Comparison of ENCODE assay signal across 30 cellular contexts in genomic region chr3:103083848-103084631, GRCh38.
DNase-seq lines count a peak whose midpoint lies in the region; ATAC-seq, FAIRE-seq and TF ChIP-seq lines count a peak whose summit lies in the region.
"Had no signal": no experiment of that assay in that cellular context is flagged by ENCODE, and none has a peak within 500 bp of the region (broad histone marks: within the 10 kb centered on the region; RNA-seq: fewer than 3 reads in every experiment).

No MANE protein-coding gene starts in this region.

- DNase-seq in NCI-H69 (lab: John Stamatoyannopoulos, UW): peak; percentile 35
- DNase-seq in kidney tubule cell (ENCODE audit: low spot score): peak; percentile 8
- DNase-seq in MCF 10A (ENCODE audit: unreplicated experiment): no peak
- DNase-seq in amygdala (lab: John Stamatoyannopoulos, UW): no peak
- DNase-seq in urothelium cell line (ENCODE audit: low spot score): no peak
- DNase-seq: activated CD4-positive, alpha-beta T cell treated with anti-CD3 and anti-CD28 coated beads, Interleukin-2, amount 10 ng/mL, durations not matched to agents 7 days and 5 days; activated naive CD4-positive, alpha-beta T cell treated with anti-CD3 and anti-CD28 coated beads for 36 hours; CD8-positive, alpha-beta T cell; DMS 273 treated with DMSO at 0.1 percent for 48 hours; Karpas-422; midbrain; naive thymus-derived CD4-positive, alpha-beta T cell; NCI-H1048; NCI-H2171; NCI-H510A; small intestine; stimulated activated CD4-positive, alpha-beta T cell treated with anti-CD3 and anti-CD28 coated beads, Interleukin-1b, Interleukin-23, amount 100 ng/mL, for 48 hours; stimulated activated CD8-positive, alpha-beta memory T cell treated with anti-CD3 and anti-CD28 coated beads, Interleukin-4, amount 100 ng/mL, for 48 hours; stomach; thyroid gland had no signal

- H3K4me3 Mint-ChIP-seq in MCF 10A (ENCODE audit: unreplicated experiment): no peak overlapping the region
- H3K4me3 Mint-ChIP-seq: activated CD4-positive, alpha-beta T cell treated with anti-CD3 and anti-CD28 coated beads, Interleukin-2, amount 10 ng/mL, durations not matched to agents 7 days and 5 days; activated naive CD4-positive, alpha-beta T cell treated with anti-CD3 and anti-CD28 coated beads for 36 hours; B cell; CD8-positive, alpha-beta T cell; naive thymus-derived CD4-positive, alpha-beta T cell; WTC11 had no signal

- no peak for FAIRE-seq in urothelium cell line (lab: Jason Lieb, UNC)
- FAIRE-seq: bronchial epithelial cell, G401.6, H1, HepG2, keratinocyte, small intestine had no signal

- no peak for TF ChIP-seq POLR2A in GM18505 (IDR thresholded peaks at IDR 0.05; ENCODE audit: borderline replicate concordance, extremely low read depth, insufficient read depth, insufficient read length)

- no TSS peak for BruUV-seq in MCF 10A (replicated peaks; lab: Mats Ljungman, UMichigan)

- no peak for TF ChIP-seq CTCF in MCF 10A (IDR thresholded peaks at IDR 0.05; ENCODE audit: unreplicated experiment)

- POLR2A ChIA-PET in MCF 10A (lab: Yijun Ruan, JAX): no interaction called here

- no peak overlapping the region for H3K27ac Mint-ChIP-seq in MCF 10A (ENCODE audit: low read depth, unreplicated experiment)
- H3K27ac Mint-ChIP-seq: activated CD4-positive, alpha-beta T cell treated with anti-CD3 and anti-CD28 coated beads, Interleukin-2, amount 10 ng/mL, durations not matched to agents 7 days and 5 days; activated naive CD4-positive, alpha-beta T cell treated with anti-CD3 and anti-CD28 coated beads for 36 hours; B cell; CD8-positive, alpha-beta T cell; naive thymus-derived CD4-positive, alpha-beta T cell; WTC11 had no signal

- H3K36me3 Mint-ChIP-seq in MCF 10A (ENCODE audit: insufficient read depth, unreplicated experiment): no peaks in the 10 kb centered on the region
- H3K36me3 Mint-ChIP-seq: CD8-positive, alpha-beta T cell; naive thymus-derived CD4-positive, alpha-beta T cell; WTC11 had no signal

- intact Hi-C loops in MCF 10A (cut with micrococcal nuclease): no loop called here

- H3K4me1 Mint-ChIP-seq in MCF 10A (ENCODE audit: insufficient read depth, unreplicated experiment): no peaks in the 10 kb centered on the region
- H3K4me1 Mint-ChIP-seq: activated CD4-positive, alpha-beta T cell treated with anti-CD3 and anti-CD28 coated beads, Interleukin-2, amount 10 ng/mL, durations not matched to agents 7 days and 5 days; B cell; WTC11 had no signal

- ATAC-seq in GM18505 (IDR thresholded peaks at IDR 0.05; ENCODE audit: unreplicated experiment) (peak; percentile 39), HG02588 (IDR thresholded peaks at IDR 0.05; ENCODE audit: unreplicated experiment) (peak; percentile 45)
- ATAC-seq: CD8-positive, alpha-beta T cell; HepG2; naive thymus-derived CD4-positive, alpha-beta T cell; Panc1; WTC11 had no signal

- CTCF ChIA-PET in MCF 10A (lab: Yijun Ruan, JAX): interaction anchor here (1.1 kb wide), 1 partner anchor 14 kb away, joined by 3 read pairs; no protein-coding TSS in a partner anchor

- H3K9me3 Mint-ChIP-seq in MCF 10A (ENCODE audit: unreplicated experiment): no peaks in the 10 kb centered on the region
- H3K9me3 Mint-ChIP-seq: activated CD4-positive, alpha-beta T cell treated with anti-CD3 and anti-CD28 coated beads, Interleukin-2, amount 10 ng/mL, durations not matched to agents 7 days and 5 days; activated naive CD4-positive, alpha-beta T cell treated with anti-CD3 and anti-CD28 coated beads for 36 hours; CD8-positive, alpha-beta T cell had no signal

- peaks cover 13% of the 10 kb centered on the region for H3K27me3 Mint-ChIP-seq in MCF 10A (ENCODE audit: insufficient read depth, unreplicated experiment)
- H3K27me3 Mint-ChIP-seq: activated CD4-positive, alpha-beta T cell treated with anti-CD3 and anti-CD28 coated beads, Interleukin-2, amount 10 ng/mL, durations not matched to agents 7 days and 5 days; B cell; naive thymus-derived CD4-positive, alpha-beta T cell had no signal

Comparison
In these comparisons a context has a peak if more than half of its experiments do, and no peak if none do; other contexts are left out.
1. DNase-seq: peak in NCI-H69 (single experiment) and kidney tubule cell (single experiment); none in MCF 10A (single experiment), amygdala (0 of 56) and urothelium cell line (single experiment).